Comparison of ENCODE assay signal across 13 cellular contexts in genomic region chr3:21551019-21551418, GRCh38.
DNase-seq lines count a peak whose midpoint lies in the region; ATAC-seq and TF ChIP-seq lines count a peak whose summit lies in the region.
"Had no signal": no experiment of that assay in that cellular context is flagged by ENCODE, and none has a peak within 500 bp of the region (broad histone marks: within the 10 kb centered on the region; RNA-seq: fewer than 3 reads in every experiment).

No MANE protein-coding gene starts in this region.

- H3K79me1 ChIP-seq in mesendoderm (ENCODE audit: low read length): no peaks in the 10 kb centered on the region

- H3K18ac ChIP-seq in mesendoderm (ENCODE audit: low read length): no peak overlapping the region

- intact Hi-C loops in CD8-positive, alpha-beta T cell (cut with DNase I, micrococcal nuclease): no loop called here

- H2BK5ac ChIP-seq in mesendoderm (ENCODE audit: low read length): no peak overlapping the region

- ATAC-seq in CD8-positive, alpha-beta T cell: no peak
- ATAC-seq: activated CD4-positive, CD25-positive, alpha-beta regulatory T cell treated with anti-CD3 and anti-CD28 coated beads, Interleukin-2, amount 50 U/mL, for 24 hours had no signal

- H3K9me3 Mint-ChIP-seq in CD8-positive, alpha-beta T cell: peaks cover 5% of the 10 kb centered on the region

- H3K4me3 ChIP-seq in astrocyte of the spinal cord (ENCODE audit: low read depth, low read length): no peak overlapping the region
- no peak overlapping the region for H3K4me3 ChIP-seq in mesendoderm (ENCODE audit: low read length)
- H3K4me3 ChIP-seq in CD8-positive, alpha-beta T cell (ENCODE audit: low read depth, low read length): no peak overlapping the region

- no peaks in the 10 kb centered on the region for H3K9me3 ChIP-seq in CD8-positive, alpha-beta T cell (ENCODE audit: low read length)

- no peak overlapping the region for H2BK120ac ChIP-seq in mesendoderm (ENCODE audit: low read depth, low read length)

- in situ Hi-C loops in astrocyte of the spinal cord (cut with HindIII; ENCODE audit: low sequenced_read_pairs): no loop called here

- no peaks in the 10 kb centered on the region for H3K27me3 ChIP-seq in mesendoderm (ENCODE audit: insufficient read depth, low read length, poor library complexity)
- no peaks in the 10 kb centered on the region for H3K27me3 ChIP-seq in CD8-positive, alpha-beta T cell (ENCODE audit: insufficient read depth, low read length)

- no peak overlapping the region for H3K27ac Mint-ChIP-seq in CD8-positive, alpha-beta T cell

- no peaks in the 10 kb centered on the region for H3K36me3 ChIP-seq in mesendoderm (ENCODE audit: control insufficient read depth, insufficient read depth, low read length)
- no peaks in the 10 kb centered on the region for H3K36me3 ChIP-seq in CD8-positive, alpha-beta T cell (ENCODE audit: insufficient read depth, low read length)

- H3K79me2 ChIP-seq in mesendoderm (ENCODE audit: control insufficient read depth, insufficient read depth, low read length): no peaks in the 10 kb centered on the region

- TF ChIP-seq CTCF in astrocyte of the spinal cord (IDR thresholded peaks at IDR 0.05; ENCODE audit: low read depth, low read length): no peak
- no peak for TF ChIP-seq CTCF in CD8-positive, alpha-beta T cell (IDR thresholded peaks at IDR 0.05)

- no peak overlapping the region for H3K56ac ChIP-seq in mesendoderm (ENCODE audit: low read length)

- no peaks in the 10 kb centered on the region for H3K36me3 Mint-ChIP-seq in CD8-positive, alpha-beta T cell

- H3K9ac ChIP-seq in mesendoderm (ENCODE audit: low read length): no peak overlapping the region

- no peak overlapping the region for H2AK5ac ChIP-seq in mesendoderm (ENCODE audit: low read length)

- POLR2A ChIA-PET in CD8-positive, alpha-beta T cell (lab: Charles Lee): no interaction called here

- H3K4me3 Mint-ChIP-seq in CD8-positive, alpha-beta T cell: no peak overlapping the region

- CTCF ChIA-PET in CD8-positive, alpha-beta T cell (lab: Charles Lee): no interaction called here

- no peak overlapping the region for H2BK15ac ChIP-seq in mesendoderm (replicated peaks; ENCODE audit: low read depth)

- H4K8ac ChIP-seq in mesendoderm (ENCODE audit: low read depth, low read length): no peak overlapping the region

- no peaks in the 10 kb centered on the region for H3K4me1 Mint-ChIP-seq in CD8-positive, alpha-beta T cell (ENCODE audit: low read depth)

- H3K23ac ChIP-seq in mesendoderm (ENCODE audit: low read length): no peak overlapping the region

- no peaks in the 10 kb centered on the region for H3K4me1 ChIP-seq in mesendoderm (ENCODE audit: control insufficient read depth, low read depth, low read length)
- H3K4me1 ChIP-seq in CD8-positive, alpha-beta T cell (ENCODE audit: insufficient read depth, low read length): no peaks in the 10 kb centered on the region

- H3K4me2 ChIP-seq in mesendoderm (ENCODE audit: low read length): no peak overlapping the region

- H3K4ac ChIP-seq in mesendoderm (ENCODE audit: low read depth, low read length): no peak overlapping the region

- H4K5ac ChIP-seq in mesendoderm (ENCODE audit: low read length): no peak overlapping the region

- no CpG with 5 or more reads among the region's 2 CpGs for WGBS in mesendoderm (ENCODE audit: extremely low coverage, insufficient coverage, low lambda C conversion rate)

- H3K27ac ChIP-seq in mesendoderm (ENCODE audit: low read depth, low read length): no peak overlapping the region
- H3K27ac ChIP-seq in CD8-positive, alpha-beta T cell (ENCODE audit: low read depth, low read length): no peak overlapping the region

- H3K27me3 Mint-ChIP-seq in CD8-positive, alpha-beta T cell (ENCODE audit: low read depth): no peaks in the 10 kb centered on the region

- DNase-seq in EH (ENCODE audit: low read depth) (peak; percentile 48), M059J (ENCODE audit: low read depth) (peak; percentile 36), astrocyte of the spinal cord (ENCODE audit: low read depth, low spot score) (peak; percentile 24), mesendoderm (peak; percentile 81), HCEC 1CT (no peak), NCI-H82 treated with DMSO at 0.1 percent for 48 hours (lab: John Stamatoyannopoulos, UW; ENCODE audit: unreplicated experiment) (no peak), DMS153 treated with DMSO at 0.1 percent for 48 hours (lab: John Stamatoyannopoulos, UW; ENCODE audit: unreplicated experiment) (no peak)
- DNase-seq in CD8-positive, alpha-beta T cell: no peak
- DNase-seq: activated T-cell treated with anti-CD3 and anti-CD28 coated beads, Interleukin-2, amount 50 U/mL, for 48 hours; caudate nucleus; erythroblast; NCI-H446 had no signal

Comparison
In these comparisons a context has a peak if more than half of its experiments do, and no peak if none do; other contexts are left out.
1. DNase-seq: peak in EH (single experiment), M059J (single experiment), astrocyte of the spinal cord (single experiment) and mesendoderm (single experiment); none in CD8-positive, alpha-beta T cell (0 of 7), HCEC 1CT (single experiment), NCI-H82 treated with DMSO at 0.1 percent for 48 hours (single experiment) and DMS153 treated with DMSO at 0.1 percent for 48 hours (single experiment).